Comparison of ENCODE assay signal across 1 cellular context in genomic region chr21:46203203-46203600, GRCh38.
TF ChIP-seq lines count a peak whose summit lies in the region.

No MANE protein-coding gene starts in this region.

TF ChIP-seq in HepG2, 621 proteins besides CTCF, POLR2A, EP300 and RAD21:
- TF ChIP-seq TEF (CRISPR knock-in tag; IDR thresholded peaks at IDR 0.05): no peak
- no peak for TF ChIP-seq SSRP1 (CRISPR knock-in tag; IDR thresholded peaks at IDR 0.05)
- TF ChIP-seq, protein P1, sequence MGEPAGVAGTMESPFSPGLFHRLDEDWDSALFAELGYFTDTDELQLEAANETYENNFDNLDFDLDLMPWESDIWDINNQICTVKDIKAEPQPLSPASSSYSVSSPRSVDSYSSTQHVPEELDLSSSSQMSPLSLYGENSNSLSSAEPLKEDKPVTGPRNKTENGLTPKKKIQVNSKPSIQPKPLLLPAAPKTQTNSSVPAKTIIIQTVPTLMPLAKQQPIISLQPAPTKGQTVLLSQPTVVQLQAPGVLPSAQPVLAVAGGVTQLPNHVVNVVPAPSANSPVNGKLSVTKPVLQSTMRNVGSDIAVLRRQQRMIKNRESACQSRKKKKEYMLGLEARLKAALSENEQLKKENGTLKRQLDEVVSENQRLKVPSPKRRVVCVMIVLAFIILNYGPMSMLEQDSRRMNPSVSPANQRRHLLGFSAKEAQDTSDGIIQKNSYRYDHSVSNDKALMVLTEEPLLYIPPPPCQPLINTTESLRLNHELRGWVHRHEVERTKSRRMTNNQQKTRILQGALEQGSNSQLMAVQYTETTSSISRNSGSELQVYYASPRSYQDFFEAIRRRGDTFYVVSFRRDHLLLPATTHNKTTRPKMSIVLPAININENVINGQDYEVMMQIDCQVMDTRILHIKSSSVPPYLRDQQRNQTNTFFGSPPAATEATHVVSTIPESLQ (CRISPR knock-in tag; conservative IDR thresholded peaks at IDR 0.05): no peak
- TF ChIP-seq ZNF570 (CRISPR knock-in tag; IDR thresholded peaks at IDR 0.05; ENCODE audit: borderline replicate concordance): no peak
- TF ChIP-seq NFE2 (CRISPR knock-in tag; IDR thresholded peaks at IDR 0.05): no peak
- no peak for TF ChIP-seq PHB2 (IDR thresholded peaks at IDR 0.05; ENCODE audit: partially characterized antibody)
- TF ChIP-seq FOXO1 (CRISPR knock-in tag; IDR thresholded peaks at IDR 0.05): no peak
- TF ChIP-seq, protein P2, sequence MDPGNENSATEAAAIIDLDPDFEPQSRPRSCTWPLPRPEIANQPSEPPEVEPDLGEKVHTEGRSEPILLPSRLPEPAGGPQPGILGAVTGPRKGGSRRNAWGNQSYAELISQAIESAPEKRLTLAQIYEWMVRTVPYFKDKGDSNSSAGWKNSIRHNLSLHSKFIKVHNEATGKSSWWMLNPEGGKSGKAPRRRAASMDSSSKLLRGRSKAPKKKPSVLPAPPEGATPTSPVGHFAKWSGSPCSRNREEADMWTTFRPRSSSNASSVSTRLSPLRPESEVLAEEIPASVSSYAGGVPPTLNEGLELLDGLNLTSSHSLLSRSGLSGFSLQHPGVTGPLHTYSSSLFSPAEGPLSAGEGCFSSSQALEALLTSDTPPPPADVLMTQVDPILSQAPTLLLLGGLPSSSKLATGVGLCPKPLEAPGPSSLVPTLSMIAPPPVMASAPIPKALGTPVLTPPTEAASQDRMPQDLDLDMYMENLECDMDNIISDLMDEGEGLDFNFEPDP (CRISPR knock-in tag; conservative IDR thresholded peaks at IDR 0.05): no peak
- TF ChIP-seq ATAD3A (CRISPR knock-in tag; IDR thresholded peaks at IDR 0.05): no peak
- TF ChIP-seq, protein P3, sequence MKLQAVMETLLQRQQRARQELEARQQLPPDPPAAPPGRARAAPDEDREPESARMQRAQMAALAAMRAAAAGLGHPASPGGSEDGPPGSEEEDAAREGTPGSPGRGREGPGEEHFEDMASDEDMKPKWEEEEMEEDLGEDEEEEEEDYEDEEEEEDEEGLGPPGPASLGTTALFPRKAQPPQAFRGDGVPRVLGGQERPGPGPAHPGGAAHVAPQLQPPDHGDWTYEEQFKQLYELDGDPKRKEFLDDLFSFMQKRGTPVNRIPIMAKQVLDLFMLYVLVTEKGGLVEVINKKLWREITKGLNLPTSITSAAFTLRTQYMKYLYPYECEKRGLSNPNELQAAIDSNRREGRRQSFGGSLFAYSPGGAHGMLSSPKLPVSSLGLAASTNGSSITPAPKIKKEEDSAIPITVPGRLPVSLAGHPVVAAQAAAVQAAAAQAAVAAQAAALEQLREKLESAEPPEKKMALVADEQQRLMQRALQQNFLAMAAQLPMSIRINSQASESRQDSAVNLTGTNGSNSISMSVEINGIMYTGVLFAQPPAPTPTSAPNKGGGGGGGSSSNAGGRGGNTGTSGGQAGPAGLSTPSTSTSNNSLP (IDR thresholded peaks at IDR 0.05; ENCODE audit: low read depth, low read length): no peak
- no peak for TF ChIP-seq CENPX (CRISPR knock-in tag; IDR thresholded peaks at IDR 0.05)
- TF ChIP-seq ZGPAT (CRISPR knock-in tag; IDR thresholded peaks at IDR 0.05): no peak
- TF ChIP-seq ELF4 (CRISPR knock-in tag; IDR thresholded peaks at IDR 0.05; ENCODE audit: borderline replicate concordance): no peak
- no peak for TF ChIP-seq HNRNPL (IDR thresholded peaks at IDR 0.05; ENCODE audit: low read depth, low read length)
- no peak for TF ChIP-seq MXD3 (CRISPR knock-in tag; IDR thresholded peaks at IDR 0.05)
- TF ChIP-seq MED13 (CRISPR knock-in tag; IDR thresholded peaks at IDR 0.05): no peak
TF ChIP-seq in HepG2: peak in this region for 0.
